Comparison of ENCODE assay signal across 8 cellular contexts in the genomic region with DNA sequence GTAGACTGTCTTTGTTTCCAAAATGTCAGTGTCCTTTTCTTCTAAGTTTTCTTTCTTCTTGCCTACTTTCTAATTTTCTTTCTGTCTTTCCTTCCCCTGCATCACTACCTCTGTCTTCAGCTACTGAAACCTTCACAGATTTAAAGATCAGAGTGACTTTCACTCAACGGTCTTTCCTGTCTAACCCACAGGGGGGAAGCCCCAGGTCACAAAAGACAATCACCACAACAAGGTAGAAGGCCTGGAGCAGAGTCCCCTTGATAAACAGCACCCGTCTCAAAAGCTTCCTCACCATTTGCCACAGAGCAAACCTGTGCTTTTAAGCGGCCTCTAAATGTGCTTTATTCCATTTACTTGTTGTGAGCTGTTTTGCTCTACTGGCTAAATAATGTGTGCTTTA.
DNase-seq lines count a peak whose midpoint lies in the region; ATAC-seq and TF ChIP-seq lines count a peak whose summit lies in the region.

No MANE protein-coding gene starts in this region.

- H3K36me3 Mint-ChIP-seq in activated naive CD8-positive, alpha-beta T cell treated with anti-CD3 and anti-CD28 coated beads, Interleukin-2, amount 10 ng/mL, durations not matched to agents 7 days and 5 days = peaks cover 5% of the 10 kb centered on the region
- H3K36me3 Mint-ChIP-seq in HFFc6 (ENCODE audit: low read depth) = no peaks in the 10 kb centered on the region

- H3K4me3 ChIP-seq in GM12865 (ENCODE audit: low read depth, low read length) = no peak overlapping the region

- peak overlapping the region; percentile 71 for H3K4me3 Mint-ChIP-seq in activated naive CD8-positive, alpha-beta T cell treated with anti-CD3 and anti-CD28 coated beads, Interleukin-2, amount 10 ng/mL, durations not matched to agents 7 days and 5 days
- no peak overlapping the region for H3K4me3 Mint-ChIP-seq in HFFc6

- in situ Hi-C loops in KBM-7 (cut with MboI; ENCODE audit: low pct_unique_long_range_greater_than_20kb, low sequenced_read_pairs) = no loop called here

- peaks cover 40% of the 10 kb centered on the region for H3K4me1 Mint-ChIP-seq in activated naive CD8-positive, alpha-beta T cell treated with anti-CD3 and anti-CD28 coated beads, Interleukin-2, amount 10 ng/mL, durations not matched to agents 7 days and 5 days
- H3K4me1 Mint-ChIP-seq in HFFc6 (ENCODE audit: low read depth) = no peaks in the 10 kb centered on the region

- no peak for TF ChIP-seq CTCF in GM12865 (IDR thresholded peaks at IDR 0.05; ENCODE audit: insufficient read depth, low read depth, low read length, missing control alignments)
- no peak for TF ChIP-seq CTCF in HFFc6 (IDR thresholded peaks at IDR 0.05)

- DNase-seq in GM12865 (ENCODE audit: low read depth) = peak; percentile 80
- peak; percentile 53 for DNase-seq in KBM-7
- DNase-seq in activated naive CD8-positive, alpha-beta T cell treated with anti-CD3 and anti-CD28 coated beads, Interleukin-2, amount 10 ng/mL, durations not matched to agents 7 days and 5 days = peak; percentile 44
- no peak for DNase-seq in NK-92 treated with Interleukin-12 subunit alpha and Interleukin-12 subunit beta, amount 100 ng/mL, for 24 hours (lab: John Stamatoyannopoulos, UW)
- DNase-seq in HFFc6 = no peak
- DNase-seq in NCI-H1436 (lab: John Stamatoyannopoulos, UW) = no peak
- no peak for DNase-seq in NCI-H748 treated with DMSO at 0.1 percent for 48 hours (lab: John Stamatoyannopoulos, UW)

- no peaks in the 10 kb centered on the region for H3K27me3 Mint-ChIP-seq in activated naive CD8-positive, alpha-beta T cell treated with anti-CD3 and anti-CD28 coated beads, Interleukin-2, amount 10 ng/mL, durations not matched to agents 7 days and 5 days
- H3K27me3 Mint-ChIP-seq in HFFc6 (ENCODE audit: insufficient read depth) = peaks cover 4% of the 10 kb centered on the region; the same call in 1 of the 2 replicates

- ATAC-seq in GM21447 (IDR thresholded peaks at IDR 0.05; ENCODE audit: unreplicated experiment) = peak; percentile 91
- ATAC-seq in activated naive CD8-positive, alpha-beta T cell treated with anti-CD3 and anti-CD28 coated beads, Interleukin-2, amount 10 ng/mL, durations not matched to agents 7 days and 5 days (ENCODE audit: low read depth) = peak; percentile 98

- peak overlapping the region; percentile 84 for H3K27ac Mint-ChIP-seq in activated naive CD8-positive, alpha-beta T cell treated with anti-CD3 and anti-CD28 coated beads, Interleukin-2, amount 10 ng/mL, durations not matched to agents 7 days and 5 days
- no peak overlapping the region for H3K27ac Mint-ChIP-seq in HFFc6

- H3K9me3 Mint-ChIP-seq in activated naive CD8-positive, alpha-beta T cell treated with anti-CD3 and anti-CD28 coated beads, Interleukin-2, amount 10 ng/mL, durations not matched to agents 7 days and 5 days = peaks cover 5% of the 10 kb centered on the region
- H3K9me3 Mint-ChIP-seq in HFFc6 = peaks cover 9% of the 10 kb centered on the region

- POLR2A ChIA-PET in activated naive CD8-positive, alpha-beta T cell treated with anti-CD3 and anti-CD28 coated beads, Interleukin-2, amount 10 ng/mL, durations not matched to agents 7 days and 5 days (lab: Charles Lee) = interaction anchor here (1.8 kb wide), 1 partner anchor 9 kb away, joined by 6 read pairs; no protein-coding TSS in a partner anchor

Comparison
In these comparisons a context has a peak if more than half of its experiments do, and no peak if none do; other contexts are left out.
1. DNase-seq: peak in GM12865 (single experiment), KBM-7 (single experiment) and activated naive CD8-positive, alpha-beta T cell treated with anti-CD3 and anti-CD28 coated beads, Interleukin-2, amount 10 ng/mL, durations not matched to agents 7 days and 5 days (single experiment); none in NK-92 treated with Interleukin-12 subunit alpha and Interleukin-12 subunit beta, amount 100 ng/mL, for 24 hours (single experiment), HFFc6 (single experiment), NCI-H1436 (single experiment) and NCI-H748 treated with DMSO at 0.1 percent for 48 hours (single experiment).